ENCODE assay signal across 9 cellular contexts in the genomic region with DNA sequence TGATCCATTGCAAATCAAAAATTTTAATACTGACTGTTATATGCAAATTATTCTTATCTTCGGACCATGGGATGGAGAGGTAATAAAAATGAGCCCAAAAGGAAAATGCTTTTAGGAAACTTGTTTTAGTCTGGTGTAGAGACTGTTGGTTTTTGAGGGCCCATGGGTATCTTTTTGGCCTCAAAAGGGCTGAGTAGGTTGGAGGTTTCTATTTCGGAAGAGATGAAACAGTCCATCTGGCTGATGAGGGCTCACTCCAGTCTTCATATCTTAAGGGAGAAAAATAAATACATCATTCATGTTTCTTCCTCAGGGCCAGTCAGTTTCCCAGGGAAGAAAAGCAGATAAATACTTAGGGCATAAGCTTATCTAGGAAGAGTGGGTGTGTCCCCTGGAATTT.
"Had no signal": no experiment of that assay in that cellular context is flagged by ENCODE, and none has a peak within 500 bp of the region (broad histone marks: within the 10 kb centered on the region; RNA-seq: fewer than 3 reads in every experiment).

No MANE protein-coding gene starts in this region.

- H3K36me3 ChIP-seq: HAP-1 had no signal

- H3K9me3 ChIP-seq: HAP-1 had no signal

- H2AFZ ChIP-seq: GM23248 had no signal

- DNase-seq: GM23248, GOT3, H7, HFFc6, KBM-7 had no signal

- H3K4me1 ChIP-seq: HAP-1 had no signal

- H3K27ac ChIP-seq: GM23248, HL-60 had no signal

- FAIRE-seq: HepG2 had no signal

- H3K4me3 ChIP-seq: GM23248, HAP-1 had no signal

- ATAC-seq: HCT116, HepG2 had no signal

- H3K9ac ChIP-seq: GM23248 had no signal
